Comparison of ENCODE assay signal across 24 cellular contexts in the genomic region with DNA sequence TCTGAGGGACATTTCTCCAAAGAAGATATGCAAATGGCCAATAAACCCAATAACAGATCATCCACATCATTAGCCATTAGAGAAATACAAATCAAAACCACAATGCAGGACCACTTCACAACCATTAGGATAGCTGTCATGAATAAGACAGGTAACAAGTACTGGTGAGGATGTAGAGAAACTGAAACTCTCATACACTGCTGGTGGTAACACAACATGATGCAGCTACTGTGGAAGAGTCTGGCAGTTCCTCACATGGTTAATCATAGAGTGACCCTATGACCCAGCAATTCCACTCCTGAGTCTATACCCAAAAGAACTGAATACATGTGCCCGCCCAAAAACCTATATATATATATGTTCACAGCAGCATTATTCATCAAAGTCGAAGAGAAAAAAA.
"Had no signal": no experiment of that assay in that cellular context is flagged by ENCODE, and none has a peak within 500 bp of the region (broad histone marks: within the 10 kb centered on the region; RNA-seq: fewer than 3 reads in every experiment).

No MANE protein-coding gene starts in this region.

- H3K36me3 Mint-ChIP-seq: mesothelial cell of epicardium; stimulated activated effector memory CD8-positive, alpha-beta T cell treated with anti-CD3 and anti-CD28 coated beads, Interleukin-12 subunit alpha, Interleukin-12 subunit beta, amount 100 ng/mL, for 72 hours had no signal

- H3K36me3 ChIP-seq: gastrocnemius medialis, prostate gland, right atrium auricular region, thyroid gland had no signal

- H3K27ac ChIP-seq: dorsolateral prefrontal cortex, epithelial cell of prostate, gastrocnemius medialis, prostate gland, right atrium auricular region, thyroid gland had no signal

- H3K4me3 Mint-ChIP-seq: endodermal cell; mesothelial cell of epicardium; naive thymus-derived CD8-positive, alpha-beta T cell; nephron progenitor cell; stimulated activated effector memory CD8-positive, alpha-beta T cell treated with anti-CD3 and anti-CD28 coated beads, Interleukin-12 subunit alpha, Interleukin-12 subunit beta, amount 100 ng/mL, for 72 hours; stimulated activated naive CD8-positive, alpha-beta T cell treated with anti-CD3 and anti-CD28 coated beads, Interleukin-15, Interleukin-2, amounts not matched to agents 100 ng/mL and 50 ng/mL, for 24 hours had no signal

- H3K27me3 Mint-ChIP-seq: naive thymus-derived CD8-positive, alpha-beta T cell; stimulated activated naive CD8-positive, alpha-beta T cell treated with anti-CD3 and anti-CD28 coated beads, Interleukin-15, Interleukin-2, amounts not matched to agents 100 ng/mL and 50 ng/mL, for 24 hours had no signal

- H3K27me3 ChIP-seq: gastrocnemius medialis, right atrium auricular region, thyroid gland had no signal

- H3K9me3 Mint-ChIP-seq: endodermal cell; mesothelial cell of epicardium; naive thymus-derived CD8-positive, alpha-beta T cell; nephron progenitor cell; stimulated activated effector memory CD8-positive, alpha-beta T cell treated with anti-CD3 and anti-CD28 coated beads, Interleukin-12 subunit alpha, Interleukin-12 subunit beta, amount 100 ng/mL, for 72 hours; stimulated activated naive CD8-positive, alpha-beta T cell treated with anti-CD3 and anti-CD28 coated beads, Interleukin-15, Interleukin-2, amounts not matched to agents 100 ng/mL and 50 ng/mL, for 24 hours had no signal

- H3K4me1 ChIP-seq: gastrocnemius medialis, prostate gland, right atrium auricular region had no signal

- H3K27ac Mint-ChIP-seq: endodermal cell; mesothelial cell of epicardium; naive thymus-derived CD8-positive, alpha-beta T cell; nephron progenitor cell; stimulated activated effector memory CD8-positive, alpha-beta T cell treated with anti-CD3 and anti-CD28 coated beads, Interleukin-12 subunit alpha, Interleukin-12 subunit beta, amount 100 ng/mL, for 72 hours; stimulated activated naive CD8-positive, alpha-beta T cell treated with anti-CD3 and anti-CD28 coated beads, Interleukin-15, Interleukin-2, amounts not matched to agents 100 ng/mL and 50 ng/mL, for 24 hours had no signal

- DNase-seq: cerebellar nuclear complex; dorsolateral prefrontal cortex; effector CD4-positive, alpha-beta T cell; endodermal cell; foreskin fibroblast; gastrocnemius medialis; head of caudate nucleus; mesenchymal stem cell; naive thymus-derived CD8-positive, alpha-beta T cell; nephron progenitor cell; nucleus accumbens; stimulated activated CD4-positive, alpha-beta T cell treated with anti-CD3 and anti-CD28 coated beads, Interleukin-2, amount 100 ng/mL, for 24 hours; stimulated activated CD4-positive, alpha-beta T cell treated with anti-CD3 and anti-CD28 coated beads, Interleukin-4, amount 100 ng/mL, for 24 hours; thyroid gland; trophoblast cell had no signal

- ATAC-seq: esophagus mucosa; gastrocnemius medialis; naive thymus-derived CD8-positive, alpha-beta T cell; sciatic nerve; stimulated activated effector memory CD8-positive, alpha-beta T cell treated with anti-CD3 and anti-CD28 coated beads, Interleukin-12 subunit alpha, Interleukin-12 subunit beta, amount 100 ng/mL, for 72 hours had no signal

- H3K4me1 Mint-ChIP-seq: mesothelial cell of epicardium; stimulated activated effector memory CD8-positive, alpha-beta T cell treated with anti-CD3 and anti-CD28 coated beads, Interleukin-12 subunit alpha, Interleukin-12 subunit beta, amount 100 ng/mL, for 72 hours had no signal

- H3K4me3 ChIP-seq: dorsolateral prefrontal cortex, gastrocnemius medialis, lung, prostate gland, right atrium auricular region, thyroid gland had no signal

- H3K9me3 ChIP-seq: gastrocnemius medialis, prostate gland, right atrium auricular region, thyroid gland had no signal
